ENCODE assay signal across 32 cellular contexts in genomic region chr15:86773766-86774165, GRCh38.
DNase-seq lines count a peak whose midpoint lies in the region; ATAC-seq and TF ChIP-seq lines count a peak whose summit lies in the region.
"Had no signal": no experiment of that assay in that cellular context is flagged by ENCODE, and none has a peak within 500 bp of the region (broad histone marks: within the 10 kb centered on the region; RNA-seq: fewer than 3 reads in every experiment).

No MANE protein-coding gene starts in this region.

- no peaks in the 10 kb centered on the region for H3F3A ChIP-seq in smooth muscle cell (ENCODE audit: low read depth)

- no peaks in the 10 kb centered on the region for H3K36me3 ChIP-seq in smooth muscle cell (ENCODE audit: low read depth)
- H3K36me3 ChIP-seq: colonic mucosa, MG63, vagina had no signal

- no peaks in the 10 kb centered on the region for H4K20me1 ChIP-seq in smooth muscle cell (ENCODE audit: low read depth)

- no peaks in the 10 kb centered on the region for H3K27me3 ChIP-seq in smooth muscle cell (ENCODE audit: low read depth)
- H3K27me3 ChIP-seq: colonic mucosa, MG63, vagina had no signal

- no peak overlapping the region for H2AFZ ChIP-seq in smooth muscle cell (ENCODE audit: low read depth)

- no peak overlapping the region for H3K4me3 Mint-ChIP-seq in stimulated activated naive CD8-positive, alpha-beta T cell treated with anti-CD3 and anti-CD28 coated beads, Interleukin-15, amount 100 ng/mL, for 72 hours
- H3K4me3 Mint-ChIP-seq: activated CD8-positive, alpha-beta T cell treated with anti-CD3 and anti-CD28 coated beads for 36 hours; activated naive CD4-positive, alpha-beta T cell treated with anti-CD3 and anti-CD28 coated beads, Interleukin-2, amount 50 U/mL, for 24 hours; activated T-helper 17 cell treated with anti-CD3 and anti-CD28 coated beads, Interleukin-2, amount 50 U/mL, for 72 hours; B cell; CD8-positive, alpha-beta T cell; mesothelial cell of epicardium; naive thymus-derived CD4-positive, alpha-beta T cell; stimulated activated naive CD8-positive, alpha-beta T cell treated with anti-CD3 and anti-CD28 coated beads, Interleukin-15, Interleukin-2, amounts not matched to agents 100 ng/mL and 50 ng/mL, for 24 hours; T-helper 17 cell had no signal

- no peak overlapping the region for H3K27ac ChIP-seq in smooth muscle cell (ENCODE audit: low read depth)
- H3K27ac ChIP-seq: A549, psoas muscle, vagina had no signal

- no peak for ATAC-seq in stimulated activated naive CD8-positive, alpha-beta T cell treated with anti-CD3 and anti-CD28 coated beads, Interleukin-15, amount 100 ng/mL, for 72 hours
- ATAC-seq: A549; activated CD8-positive, alpha-beta T cell treated with anti-CD3 and anti-CD28 coated beads for 36 hours; activated T-helper 17 cell treated with anti-CD3 and anti-CD28 coated beads, Interleukin-2, amount 50 U/mL, for 72 hours; CD8-positive, alpha-beta T cell; naive thymus-derived CD4-positive, alpha-beta T cell; PC-3; psoas muscle; SK-N-SH treated with all-trans-retinoic acid at 6 μM for 48 hours; T-helper 17 cell had no signal

- no peaks in the 10 kb centered on the region for H3K4me1 Mint-ChIP-seq in stimulated activated naive CD8-positive, alpha-beta T cell treated with anti-CD3 and anti-CD28 coated beads, Interleukin-15, amount 100 ng/mL, for 72 hours
- H3K4me1 Mint-ChIP-seq: activated naive CD4-positive, alpha-beta T cell treated with anti-CD3 and anti-CD28 coated beads, Interleukin-2, amount 50 U/mL, for 24 hours; activated T-helper 17 cell treated with anti-CD3 and anti-CD28 coated beads, Interleukin-2, amount 50 U/mL, for 72 hours; B cell; naive thymus-derived CD4-positive, alpha-beta T cell; T-helper 17 cell had no signal

- no peak overlapping the region for H3K9ac ChIP-seq in smooth muscle cell (ENCODE audit: low read depth)

- DNase-seq in NCI-H82 (lab: John Stamatoyannopoulos, UW) (peak; percentile 40), NCI-H82 treated with DMSO at 0.1 percent for 48 hours (lab: John Stamatoyannopoulos, UW; ENCODE audit: unreplicated experiment) (no peak), NCI-H1694 treated with DMSO at 0.1 percent for 48 hours (lab: John Stamatoyannopoulos, UW) (peak; percentile 36), NCI-H69 (lab: John Stamatoyannopoulos, UW) (peak; percentile 53), anterior cingulate cortex (lab: John Stamatoyannopoulos, UW) (no peak), smooth muscle cell (lab: John Stamatoyannopoulos, UW; ENCODE audit: unreplicated experiment) (no peak)
- no peak for DNase-seq in activated CD4-positive, alpha-beta T cell treated with anti-CD3 and anti-CD28 coated beads for 4 hours
- DNase-seq in stimulated activated naive CD8-positive, alpha-beta T cell treated with anti-CD3 and anti-CD28 coated beads, Interleukin-15, amount 100 ng/mL, for 72 hours, result no peak
- DNase-seq: activated CD4-positive, CD25-positive, alpha-beta regulatory T cell treated with anti-CD3 and anti-CD28 coated beads, Interleukin-2, amount 50 U/mL, for 72 hours; activated CD8-positive, alpha-beta T cell treated with anti-CD3 and anti-CD28 coated beads for 36 hours; CD8-positive, alpha-beta T cell; colonic mucosa; DND-41; effector memory CD4-positive, alpha-beta T cell; erythroblast; glutamatergic neuron; islet precursor cell; KBM-7; MG63; naive thymus-derived CD4-positive, alpha-beta T cell; NCI-H2029 treated with DMSO at 0.1 percent for 48 hours; PC-3; psoas muscle; T-helper 17 cell had no signal

- H3K9me3 ChIP-seq in smooth muscle cell (replicated peaks; ENCODE audit: low read depth), result no peaks in the 10 kb centered on the region
- H3K9me3 ChIP-seq: A549, colonic mucosa, MG63, psoas muscle, vagina had no signal

- H3K27ac Mint-ChIP-seq in stimulated activated naive CD8-positive, alpha-beta T cell treated with anti-CD3 and anti-CD28 coated beads, Interleukin-15, amount 100 ng/mL, for 72 hours, result no peak overlapping the region
- H3K27ac Mint-ChIP-seq: activated CD8-positive, alpha-beta T cell treated with anti-CD3 and anti-CD28 coated beads for 36 hours; activated naive CD4-positive, alpha-beta T cell treated with anti-CD3 and anti-CD28 coated beads, Interleukin-2, amount 50 U/mL, for 24 hours; activated T-helper 17 cell treated with anti-CD3 and anti-CD28 coated beads, Interleukin-2, amount 50 U/mL, for 72 hours; B cell; CD8-positive, alpha-beta T cell; mesothelial cell of epicardium; stimulated activated naive CD8-positive, alpha-beta T cell treated with anti-CD3 and anti-CD28 coated beads, Interleukin-15, Interleukin-2, amounts not matched to agents 100 ng/mL and 50 ng/mL, for 24 hours; T-helper 17 cell had no signal

- H3K4me3 ChIP-seq in smooth muscle cell, result no peak overlapping the region
- H3K4me3 ChIP-seq: A549, colonic mucosa, MG63, psoas muscle, vagina had no signal

- no peaks in the 10 kb centered on the region for H3K4me1 ChIP-seq in smooth muscle cell (ENCODE audit: low read depth)
- H3K4me1 ChIP-seq: A549, colonic mucosa, psoas muscle, vagina had no signal

- TF ChIP-seq CTCF in smooth muscle cell (IDR thresholded peaks at IDR 0.05; ENCODE audit: borderline replicate concordance, insufficient read depth, poor library complexity, severe bottlenecking), result no peak

- WGBS in smooth muscle cell (ENCODE audit: low lambda C conversion rate), result 82% methylated on average over 1 of the region's 1 CpG

- H3K27me3 Mint-ChIP-seq in stimulated activated naive CD8-positive, alpha-beta T cell treated with anti-CD3 and anti-CD28 coated beads, Interleukin-15, amount 100 ng/mL, for 72 hours, result no peaks in the 10 kb centered on the region
- H3K27me3 Mint-ChIP-seq: activated naive CD4-positive, alpha-beta T cell treated with anti-CD3 and anti-CD28 coated beads, Interleukin-2, amount 50 U/mL, for 24 hours; B cell; naive thymus-derived CD4-positive, alpha-beta T cell; stimulated activated naive CD8-positive, alpha-beta T cell treated with anti-CD3 and anti-CD28 coated beads, Interleukin-15, Interleukin-2, amounts not matched to agents 100 ng/mL and 50 ng/mL, for 24 hours; T-helper 17 cell had no signal

- peaks cover 0 to 8% of the 10 kb centered on the region in 2 donors for H3K9me3 Mint-ChIP-seq in stimulated activated naive CD8-positive, alpha-beta T cell treated with anti-CD3 and anti-CD28 coated beads, Interleukin-15, amount 100 ng/mL, for 72 hours
- H3K9me3 Mint-ChIP-seq: activated naive CD4-positive, alpha-beta T cell treated with anti-CD3 and anti-CD28 coated beads, Interleukin-2, amount 50 U/mL, for 24 hours; activated T-helper 17 cell treated with anti-CD3 and anti-CD28 coated beads, Interleukin-2, amount 50 U/mL, for 72 hours; CD8-positive, alpha-beta T cell had no signal

- no peaks in the 10 kb centered on the region for H3K79me2 ChIP-seq in smooth muscle cell (ENCODE audit: low read depth)

- no peak overlapping the region for H3K4me2 ChIP-seq in smooth muscle cell
- H3K4me2 ChIP-seq: A549 had no signal

Comparison
In these comparisons a context has a peak if more than half of its experiments do, and no peak if none do; other contexts are left out.
1. DNase-seq: peak in NCI-H82 (single experiment), NCI-H1694 treated with DMSO at 0.1 percent for 48 hours (single experiment) and NCI-H69 (single experiment); none in NCI-H82 treated with DMSO at 0.1 percent for 48 hours (single experiment), activated CD4-positive, alpha-beta T cell treated with anti-CD3 and anti-CD28 coated beads for 4 hours (0 of 2), anterior cingulate cortex (0 of 58), stimulated activated naive CD8-positive, alpha-beta T cell treated with anti-CD3 and anti-CD28 coated beads, Interleukin-15, amount 100 ng/mL, for 72 hours (0 of 2) and smooth muscle cell (single experiment).